16 cellular contexts compared by ENCODE assay signal in genomic region chr3:124882749-124883148, GRCh38. TPM values are rescaled to one million over a fixed set of nuclear protein-coding genes. Genes with fewer than 3 reads are reported as not detected.
A peak's percentile ranks its signal among the peaks of the same experiment; 100 is the strongest.
DNase-seq lines count a peak whose midpoint lies in the region; ATAC-seq and TF ChIP-seq lines count a peak whose summit lies in the region.
"Had no signal": no experiment of that assay in that cellular context is flagged by ENCODE, and none has a peak within 500 bp of the region (broad histone marks: within the 10 kb centered on the region; RNA-seq: fewer than 3 reads in every experiment).

No MANE protein-coding gene starts in this region.

- no peaks in the 10 kb centered on the region for H3K9me3 ChIP-seq in RWPE2 (ENCODE audit: severe bottlenecking)
- H3K9me3 ChIP-seq: psoas muscle had no signal

- 0 out of 2 replicates have a peak, but pooled peaks cover 3% of the 10 kb centered on the region for H3K36me3 ChIP-seq in RWPE2 (ENCODE audit: low read depth)

- no peak overlapping the region for H3K27ac Mint-ChIP-seq in T-cell
- H3K27ac Mint-ChIP-seq in activated naive CD8-positive, alpha-beta T cell treated with anti-CD3 and anti-CD28 coated beads, Interleukin-2, amount 50 U/mL, for 24 hours = no peak overlapping the region

- TF ChIP-seq CTCF in RWPE2 (IDR thresholded peaks at IDR 0.05; ENCODE audit: poor library complexity, severe bottlenecking) = no peak

- H3K4me3 ChIP-seq in RWPE2 (ENCODE audit: severe bottlenecking) = no peak overlapping the region
- H3K4me3 ChIP-seq: psoas muscle had no signal

- peaks cover 60% of the 10 kb centered on the region for H3K4me1 ChIP-seq in RWPE2 (ENCODE audit: insufficient read depth, poor library complexity, severe bottlenecking)

- POLR2A ChIA-PET in T-cell (lab: Charles Lee) = no interaction called here

- no peak overlapping the region for H3K4me3 Mint-ChIP-seq in T-cell
- H3K4me3 Mint-ChIP-seq in activated naive CD8-positive, alpha-beta T cell treated with anti-CD3 and anti-CD28 coated beads, Interleukin-2, amount 50 U/mL, for 24 hours = no peak overlapping the region

- H3K27ac ChIP-seq in RWPE2 (ENCODE audit: poor library complexity, severe bottlenecking) (peak overlapping the region; percentile 78), epithelial cell of prostate (peak overlapping the region; percentile 97)
- H3K27ac ChIP-seq: psoas muscle had no signal

- H3K27me3 Mint-ChIP-seq in T-cell = peaks cover 40 to 42% of the 10 kb centered on the region in 2 donors
- peaks cover 39% of the 10 kb centered on the region for H3K27me3 Mint-ChIP-seq in activated naive CD8-positive, alpha-beta T cell treated with anti-CD3 and anti-CD28 coated beads, Interleukin-2, amount 50 U/mL, for 24 hours

- peaks cover 12 to 20% (median 16%) of the 10 kb centered on the region in 3 donors for H3K4me1 Mint-ChIP-seq in T-cell
- peaks cover 17% of the 10 kb centered on the region for H3K4me1 Mint-ChIP-seq in activated naive CD8-positive, alpha-beta T cell treated with anti-CD3 and anti-CD28 coated beads, Interleukin-2, amount 50 U/mL, for 24 hours

- H3K27me3 ChIP-seq in RWPE2 (ENCODE audit: insufficient read depth, poor library complexity, severe bottlenecking) = no peaks in the 10 kb centered on the region

- intact Hi-C loops in posterior vena cava (cut with DNase I) = loop anchor here in 1 of 2 donors (5.0 kb wide), 1 partner anchor 50 kb away; no protein-coding TSS in a partner anchor

- no peaks in the 10 kb centered on the region for H3K36me3 Mint-ChIP-seq in T-cell
- H3K36me3 Mint-ChIP-seq in activated naive CD8-positive, alpha-beta T cell treated with anti-CD3 and anti-CD28 coated beads, Interleukin-2, amount 50 U/mL, for 24 hours (ENCODE audit: low read depth) = no peaks in the 10 kb centered on the region

- CTCF ChIA-PET in T-cell (lab: Charles Lee) = interaction anchor here in 1 of 2 donors (1.1 kb wide), 1 partner anchor 19 kb away, joined by 3 read pairs; no protein-coding TSS in a partner anchor

- no peaks in the 10 kb centered on the region for H3K9me3 Mint-ChIP-seq in T-cell
- H3K9me3 Mint-ChIP-seq in activated naive CD8-positive, alpha-beta T cell treated with anti-CD3 and anti-CD28 coated beads, Interleukin-2, amount 50 U/mL, for 24 hours = no peaks in the 10 kb centered on the region

- peak; percentile 31 for DNase-seq in EL
- no peak for DNase-seq in RWPE2 (ENCODE audit: low spot score)
- DNase-seq in epithelial cell of prostate (ENCODE audit: low read depth, low spot score) = no peak
- DNase-seq in posterior vena cava (ENCODE audit: low spot score) = peak; percentile 10
- no peak for DNase-seq in T-cell
- DNase-seq in activated naive CD8-positive, alpha-beta T cell treated with anti-CD3 and anti-CD28 coated beads, Interleukin-2, amount 50 U/mL, for 24 hours = no peak
- no peak for DNase-seq in DMS 273 (lab: John Stamatoyannopoulos, UW; ENCODE audit: unreplicated experiment)
- DNase-seq: activated CD4-positive, alpha-beta T cell treated with anti-CD3 and anti-CD28 coated beads, Interleukin-2, amount 50 U/mL, for 1 hour; activated T-cell treated with anti-CD3 and anti-CD28 coated beads, Interleukin-2, amount 50 U/mL, for 1 hour; glutamatergic neuron; NCI-H1092; psoas muscle; SHP77 treated with DMSO at 0.1 percent for 48 hours had no signal

- ATAC-seq in RWPE2 (ENCODE audit: low read depth) (no peak), T-cell (replicated peaks in 1 of 4) (no peak), HG02763 (IDR thresholded peaks at IDR 0.05; ENCODE audit: unreplicated experiment) (no peak)
- ATAC-seq in activated naive CD8-positive, alpha-beta T cell treated with anti-CD3 and anti-CD28 coated beads, Interleukin-2, amount 50 U/mL, for 24 hours = no peak
- ATAC-seq: psoas muscle had no signal

RNA-seq across cellular contexts. Expression of gene ITGB5, which starts 4.4 kb away (rescaled TPM):
- total RNA-seq in posterior vena cava = 100 to 1,000 TPM; 250 to 292 TPM
- total RNA-seq in T-cell = 1 to 10 TPM; 1.2 to 2.5 (median 1.7) TPM

RNA-seq across cellular contexts. Expression of gene MUC13, which starts 51.8 kb away (rescaled TPM):
- total RNA-seq in posterior vena cava (under 1 TPM in 1 of 2 donors, not detected in 1; 0.10 TPM), T-cell (1 to 10 TPM in 1 of 5 donors, under 1 TPM in 4; 0.13 to 6.7 (median 0.18) TPM)
- total RNA-seq: epithelial cell of proximal tubule, temporal lobe had no signal

Comparison
In these comparisons a context has a peak if more than half of its experiments do, and no peak if none do; other contexts are left out.
1. DNase-seq: peak in EL (single experiment) and posterior vena cava (single experiment); none in RWPE2 (single experiment), epithelial cell of prostate (single experiment), T-cell (0 of 34), activated naive CD8-positive, alpha-beta T cell treated with anti-CD3 and anti-CD28 coated beads, Interleukin-2, amount 50 U/mL, for 24 hours (single experiment) and DMS 273 (single experiment).
2. RNA of gene ITGB5, which starts 4.4 kb away (total RNA-seq): 250 to 292 TPM in posterior vena cava; 1.2 to 2.5 TPM in T-cell; every median in the first group is over 10 times any median in the second.